In genomic region chr19:12872941-12873890, GRCh38 we compare ENCODE assay signal across 2 cellular contexts.
A peak's percentile ranks its signal among the peaks of the same experiment; 100 is the strongest.
TF ChIP-seq lines count a peak whose summit lies in the region.

No MANE protein-coding gene starts in this region.

TF ChIP-seq in SK-N-SH treated with all-trans-retinoic acid at 6 μM for 48 hours, 23 proteins besides CTCF, POLR2A, EP300 and RAD21:
- TF ChIP-seq CSRNP3 (CRISPR knock-in tag; IDR thresholded peaks at IDR 0.05) (no peak), OSR1 (CRISPR knock-in tag; IDR thresholded peaks at IDR 0.05) (no peak), ZNF8 (CRISPR knock-in tag; IDR thresholded peaks at IDR 0.05) (no peak), ARNTL (CRISPR knock-in tag; IDR thresholded peaks at IDR 0.05; ENCODE audit: borderline replicate concordance, low read depth) (no peak), ISL1 (CRISPR knock-in tag; IDR thresholded peaks at IDR 0.05) (no peak), ZFP3 (CRISPR knock-in tag; IDR thresholded peaks at IDR 0.05) (no peak), ZFP30 (CRISPR knock-in tag; IDR thresholded peaks at IDR 0.05) (no peak), TOX (CRISPR knock-in tag; IDR thresholded peaks at IDR 0.05; ENCODE audit: borderline replicate concordance) (no peak), ZC3H10 (CRISPR knock-in tag; IDR thresholded peaks at IDR 0.05) (no peak), GLIS3 (CRISPR knock-in tag; IDR thresholded peaks at IDR 0.05) (no peak), CSDC2 (CRISPR knock-in tag; IDR thresholded peaks at IDR 0.05) (no peak), ESRRG (CRISPR knock-in tag; IDR thresholded peaks at IDR 0.05) (no peak), BACH2 (CRISPR knock-in tag; IDR thresholded peaks at IDR 0.05; ENCODE audit: borderline replicate concordance) (no peak), PATZ1 (CRISPR knock-in tag; IDR thresholded peaks at IDR 0.05; ENCODE audit: borderline replicate concordance) (no peak), RARB (CRISPR knock-in tag; IDR thresholded peaks at IDR 0.05) (no peak), SNAI2 (CRISPR knock-in tag; IDR thresholded peaks at IDR 0.05) (no peak), ZNF70 (CRISPR knock-in tag; IDR thresholded peaks at IDR 0.05) (no peak), POU6F1 (CRISPR knock-in tag; IDR thresholded peaks at IDR 0.05; ENCODE audit: borderline replicate concordance, low read depth) (no peak), CREB5 (CRISPR knock-in tag; IDR thresholded peaks at IDR 0.05; ENCODE audit: low read depth) (no peak), TSHZ2 (CRISPR knock-in tag; IDR thresholded peaks at IDR 0.05) (no peak)

TF ChIP-seq in HepG2, 621 proteins besides CTCF, POLR2A, EP300 and RAD21:
- TF ChIP-seq RBFOX2 (IDR thresholded peaks at IDR 0.05; ENCODE audit: low read depth, low read length) (0 out of 2 replicates have a peak, but pooled peaks have one; percentile 11), DNMT1 (CRISPR knock-in tag; IDR thresholded peaks at IDR 0.05) (no peak), HMG20A (CRISPR knock-in tag; IDR thresholded peaks at IDR 0.05; ENCODE audit: borderline replicate concordance) (no peak), HMGXB3 (CRISPR knock-in tag; IDR thresholded peaks at IDR 0.05; ENCODE audit: borderline replicate concordance) (no peak)
